ENCODE assay signal across 13 cellular contexts in the genomic region with DNA sequence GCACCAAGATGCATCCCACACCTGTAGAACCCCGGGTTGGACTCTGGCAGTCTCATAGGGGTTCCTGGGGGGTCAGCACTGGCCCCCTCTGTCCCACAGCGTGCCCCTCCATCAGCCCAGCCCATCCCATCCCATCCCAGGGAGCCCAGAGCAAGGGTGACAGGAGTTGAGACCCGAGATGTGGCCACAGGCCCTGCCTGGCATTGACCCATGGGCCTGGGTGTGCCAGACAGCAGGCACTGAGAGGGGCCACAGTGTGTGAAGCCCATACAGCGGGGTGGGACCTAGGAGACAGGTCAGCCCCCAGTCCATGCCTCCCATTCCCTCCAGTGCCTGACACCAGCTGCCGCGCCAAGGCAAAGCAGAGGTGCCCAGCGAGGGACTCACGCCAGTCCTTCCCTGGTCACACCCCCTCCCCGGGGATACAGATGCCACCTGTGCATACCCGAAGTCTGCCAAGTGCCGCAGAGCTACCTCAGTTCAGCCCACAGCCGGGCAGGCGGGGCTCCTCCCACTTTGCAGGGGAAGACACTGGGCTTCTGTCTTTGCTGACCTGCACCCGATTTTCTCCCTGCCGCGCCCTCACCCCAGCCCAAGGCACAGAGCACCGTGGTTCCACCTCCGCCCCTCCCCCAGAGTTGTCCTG. TPM values are rescaled to one million over a fixed set of nuclear protein-coding genes. Genes with fewer than 3 reads are reported as not detected.
DNase-seq lines count a peak whose midpoint lies in the region; ATAC-seq, FAIRE-seq and TF ChIP-seq lines count a peak whose summit lies in the region.
"Had no signal": no experiment of that assay in that cellular context is flagged by ENCODE, and none has a peak within 500 bp of the region (broad histone marks: within the 10 kb centered on the region; RNA-seq: fewer than 3 reads in every experiment).

No MANE protein-coding gene starts in this region.

- POLR2A ChIA-PET in HepG2 (lab: Yijun Ruan, JAX), result no interaction called here

- H3K9me3 ChIP-seq in right lobe of liver (no peaks in the 10 kb centered on the region), HepG2 (ENCODE audit: low read length) (no peaks in the 10 kb centered on the region)

- H3K36me3 ChIP-seq in right lobe of liver, result no peaks in the 10 kb centered on the region
- H3K36me3 ChIP-seq in HepG2 (replicated peaks in 1 of 2; ENCODE audit: control insufficient read depth in 1 of 2, insufficient read depth in 2 of 2, low read length in 2 of 2), result no peaks in the 10 kb centered on the region

- H4K20me1 ChIP-seq in HepG2 (ENCODE audit: insufficient read depth, low read length), result no peaks in the 10 kb centered on the region

- WGBS in right lobe of liver (ENCODE audit: insufficient coverage, low coverage, low lambda C conversion rate, missing lambda C conversion rate), result 40% methylated on average over 3 of the region's 18 CpGs
- WGBS in HepG2 (ENCODE audit: low lambda C conversion rate), result 3% methylated on average over 5 of the region's 18 CpGs

- H3K4me3 ChIP-seq in right lobe of liver (no peak overlapping the region), HepG2 (replicated peaks in 1 of 3; ENCODE audit: insufficient read depth in 1 of 3, low read depth in 2 of 3, low read length in 3 of 3) (no peak overlapping the region), coronary artery (no peak overlapping the region)
- H3K4me3 ChIP-seq: PC-9 had no signal

- ATAC-seq in right lobe of liver (no peak), HepG2 (no peak), GM19351 (IDR thresholded peaks at IDR 0.05; ENCODE audit: unreplicated experiment) (no peak), HG03039 (IDR thresholded peaks at IDR 0.05; ENCODE audit: unreplicated experiment) (no peak), HG03025 (IDR thresholded peaks at IDR 0.05; ENCODE audit: low FRiP score, unreplicated experiment) (no peak)
- ATAC-seq: T-helper 17 cell had no signal

- no peak for TF ChIP-seq RAD21 in HepG2 (CRISPR knock-in tag; IDR thresholded peaks at IDR 0.05)

- peak; percentile 20 to 55 (median 42) for DNase-seq in right lobe of liver
- no peak for DNase-seq in HepG2 (ENCODE audit: low spot score)
- DNase-seq in coronary artery (ENCODE audit: low spot score), result peak; percentile 71
- peak; percentile 81 for DNase-seq in mesenteric fat pad (ENCODE audit: low spot score)
- no peak for DNase-seq in stimulated activated CD4-positive, alpha-beta T cell treated with anti-CD3 and anti-CD28 coated beads, Interleukin-2, amount 100 ng/mL, for 48 hours
- DNase-seq: activated CD4-positive, alpha-beta T cell treated with anti-CD3 and anti-CD28 coated beads, Interleukin-2, amount 50 U/mL, for 1 hour; NCI-H1092; PC-9; T-helper 17 cell had no signal

- TF ChIP-seq EP300 in HepG2 (IDR thresholded peaks at IDR 0.05; ENCODE audit: low read depth in 2 of 2, low read length in 2 of 2) (no peak), HepG2 (CRISPR knock-in tag; IDR thresholded peaks at IDR 0.05; ENCODE audit: borderline replicate concordance) (no peak)

- no TSS peak for BruUV-seq in HepG2 (replicated peaks; lab: Mats Ljungman, UMichigan)

- CTCF ChIA-PET in HepG2 (lab: Yijun Ruan, JAX; ENCODE audit: low intra/inter-chr PET ratio, low total read pairs), result no interaction called here

- no peak for FAIRE-seq in HepG2 (lab: Jason Lieb, UNC)

- in situ Hi-C loops in HepG2 (cut with HindIII; ENCODE audit: extremely low pct_ligation_motif_present, low pct_unique_long_range_greater_than_20kb), result loop anchor here (5.0 kb wide), 1 partner anchor 153 kb away; no protein-coding TSS in a partner anchor

- TF ChIP-seq CTCF in right lobe of liver (IDR thresholded peaks at IDR 0.05) (no peak), HepG2 (CRISPR knock-in tag; IDR thresholded peaks at IDR 0.05) (no peak), coronary artery (IDR thresholded peaks at IDR 0.05) (no peak)

- H3K27ac ChIP-seq in right lobe of liver, result peak overlapping the region in 1 of 3 donors; percentile 8
- no peak overlapping the region for H3K27ac ChIP-seq in HepG2 (ENCODE audit: extremely low read length, insufficient read depth, low read length)
- no peak overlapping the region for H3K27ac ChIP-seq in coronary artery
- H3K27ac ChIP-seq: PC-9 had no signal

- TF ChIP-seq POLR2A in right lobe of liver (IDR thresholded peaks at IDR 0.05) (no peak), HepG2 (IDR thresholded peaks at IDR 0.05; ENCODE audit: insufficient read depth in 1 of 2, low read depth in 2 of 2, low read length in 2 of 2) (no peak)

- no peak overlapping the region for H3K9ac ChIP-seq in HepG2 (ENCODE audit: insufficient read depth, low read depth, low read length)

- H3K4me1 ChIP-seq in right lobe of liver (peaks cover 0 to 6% (median 0%) of the 10 kb centered on the region in 4 donors), HepG2 (ENCODE audit: insufficient read depth, low read length) (peaks cover 59% of the 10 kb centered on the region)

- no peak overlapping the region for H3K4me2 ChIP-seq in HepG2 (ENCODE audit: low read depth, low read length)
- H3K4me2 ChIP-seq: PC-9 had no signal

- H3K27me3 ChIP-seq in right lobe of liver, result no peaks in the 10 kb centered on the region
- H3K27me3 ChIP-seq in HepG2 (ENCODE audit: control insufficient read depth in 1 of 2, insufficient read depth in 2 of 2, low read length in 2 of 2), result peaks cover 12 to 62% of the 10 kb centered on the region in 2 experiments

- intact Hi-C loops in right lobe of liver (cut with DNase I), result loop anchor here in 1 of 2 donors (5.0 kb wide), 1 partner anchor 148 kb away; no protein-coding TSS in a partner anchor
- intact Hi-C loops in HepG2 (cut with micrococcal nuclease; ENCODE audit: unreplicated experiment), result no loop called here

- no peaks in the 10 kb centered on the region for H3K79me2 ChIP-seq in HepG2 (ENCODE audit: insufficient read depth, low read length)

- H2AFZ ChIP-seq in HepG2 (ENCODE audit: low read length), result no peak overlapping the region
- H2AFZ ChIP-seq: PC-9 had no signal

TF ChIP-seq in HepG2, 621 proteins besides CTCF, POLR2A, EP300 and RAD21 (continues in another document):
- TF ChIP-seq SP1 (IDR thresholded peaks at IDR 0.05) (no peak), SP1 (CRISPR knock-in tag; IDR thresholded peaks at IDR 0.05) (no peak), ZNF766 (CRISPR knock-in tag; IDR thresholded peaks at IDR 0.05; ENCODE audit: borderline replicate concordance) (no peak), ZNF660 (CRISPR knock-in tag; IDR thresholded peaks at IDR 0.05; ENCODE audit: borderline replicate concordance, low read depth) (no peak), TCF7 (IDR thresholded peaks at IDR 0.05; ENCODE audit: low read depth) (no peak), PRMT3 (CRISPR knock-in tag; IDR thresholded peaks at IDR 0.05; ENCODE audit: borderline replicate concordance, low read depth) (no peak)

RNA-seq across cellular contexts. Expression of gene CYP46A1, which starts 50.4 kb away (rescaled TPM):
- total RNA-seq in right lobe of liver (1 to 10 TPM in 1 of 6 experiments, under 1 TPM in 4, not detected in 1; 0.06 to 1.6 (median 0.42) TPM), HepG2 (2016; rRNA removed; fragmentation: Illumina TruSeq; extraction: Trizol) (not detected in 2 replicates), mesenteric fat pad (3.1 TPM)
- not detected in 2 replicates for total RNA-seq in HepG2 (2016; cell fraction: cytosol; rRNA removed; fragmentation: Illumina TruSeq; extraction: Trizol; ENCODE audit: low read depth)
- total RNA-seq in HepG2 (2016; cell fraction: insoluble cytoplasmic fraction; rRNA removed; fragmentation: Illumina TruSeq; extraction: Trizol), result not detected in 2 replicates
- total RNA-seq in HepG2 (2016; cell fraction: membrane; rRNA removed; fragmentation: Illumina TruSeq; extraction: Trizol), result not detected in 2 replicates
- not detected in 2 replicates for total RNA-seq in HepG2 (2016; cell fraction: nucleus; rRNA removed; fragmentation: Illumina TruSeq; extraction: Trizol)
- polyA plus RNA-seq in HepG2 (2011; rRNA removed), result not detected in 2 replicates
- polyA plus RNA-seq in HepG2 (2011; cell fraction: cytosol; rRNA removed), result not detected in 2 replicates
- 0.06 and 0.12 TPM in 2 replicates for polyA plus RNA-seq in HepG2 (2011; cell fraction: nucleus; rRNA removed)
- polyA plus RNA-seq in HepG2 (2012), result not detected in 2 replicates
- polyA plus RNA-seq in HepG2 (2016; cell fraction: cytosol; fragmentation: Illumina TruSeq; extraction: Trizol; ENCODE audit: low read depth), result 0.06 TPM in 2 replicates
- polyA plus RNA-seq in HepG2 (2016; cell fraction: insoluble cytoplasmic fraction; fragmentation: Illumina TruSeq; extraction: Trizol; ENCODE audit: low read depth), result not detected in 2 replicates
- not detected in 2 replicates for polyA plus RNA-seq in HepG2 (2016; cell fraction: membrane; fragmentation: Illumina TruSeq; extraction: Trizol; ENCODE audit: low read depth)
- polyA plus RNA-seq in HepG2 (2016; cell fraction: nucleus; fragmentation: Illumina TruSeq; extraction: Trizol; ENCODE audit: insufficient read depth, low read depth), result 0.11 and 0.14 TPM in 2 replicates
- polyA minus RNA-seq in HepG2 (2011; rRNA and poly(A)+ RNA removed; ENCODE audit: low replicate concordance), result 0.02 TPM in 1 of 2 replicates, not detected in the other
- polyA minus RNA-seq in HepG2 (2011; cell fraction: cytosol; rRNA and poly(A)+ RNA removed), result not detected in 2 replicates
- under 0.01 and 0.12 TPM in 2 replicates for polyA minus RNA-seq in HepG2 (2011; cell fraction: nucleus; rRNA and poly(A)+ RNA removed)
- total RNA-seq: activated T-helper 1 cell treated with anti-CD3 and anti-CD28 coated beads, Interleukin-12 subunit alpha, Interleukin-12 subunit beta, Interleukin-2, Interleukin-4 antibody, amounts not matched to agents 30 ng/mL and 10 ng/mL and 1 ng/mL, durations not matched to agents 14 hours and 24 hours and 36 hours; PC-9 had no signal

RNA-seq across cellular contexts. Expression of gene EML1, which starts 58.7 kb away (rescaled TPM):
- total RNA-seq in right lobe of liver (1 to 10 TPM; 3.3 to 6.8 (median 4.5) TPM), HepG2 (2016; rRNA removed; fragmentation: Illumina TruSeq; extraction: Trizol) (1.3 and 1.7 TPM in 2 replicates), mesenteric fat pad (32.5 TPM)
- total RNA-seq in HepG2 (2016; cell fraction: cytosol; rRNA removed; fragmentation: Illumina TruSeq; extraction: Trizol; ENCODE audit: low read depth), result 2.3 and 2.6 TPM in 2 replicates
- total RNA-seq in HepG2 (2016; cell fraction: insoluble cytoplasmic fraction; rRNA removed; fragmentation: Illumina TruSeq; extraction: Trizol), result 1.7 TPM in 2 replicates
- total RNA-seq in HepG2 (2016; cell fraction: membrane; rRNA removed; fragmentation: Illumina TruSeq; extraction: Trizol), result 1.5 and 1.9 TPM in 2 replicates
- total RNA-seq in HepG2 (2016; cell fraction: nucleus; rRNA removed; fragmentation: Illumina TruSeq; extraction: Trizol), result 1.7 and 2.5 TPM in 2 replicates
- polyA plus RNA-seq in HepG2 (2011; rRNA removed), result 0.25 and 0.59 TPM in 2 replicates
- polyA plus RNA-seq in HepG2 (2011; cell fraction: cytosol; rRNA removed), result 0.18 and 0.24 TPM in 2 replicates
- polyA plus RNA-seq in HepG2 (2011; cell fraction: nucleus; rRNA removed), result 0.43 and 0.68 TPM in 2 replicates
- 0.44 and 0.72 TPM in 2 replicates for polyA plus RNA-seq in HepG2 (2012)
- polyA plus RNA-seq in HepG2 (2016; cell fraction: cytosol; fragmentation: Illumina TruSeq; extraction: Trizol; ENCODE audit: low read depth), result 1.4 and 2.2 TPM in 2 replicates
- polyA plus RNA-seq in HepG2 (2016; cell fraction: insoluble cytoplasmic fraction; fragmentation: Illumina TruSeq; extraction: Trizol; ENCODE audit: low read depth), result 1.0 and 1.2 TPM in 2 replicates
- polyA plus RNA-seq in HepG2 (2016; cell fraction: membrane; fragmentation: Illumina TruSeq; extraction: Trizol; ENCODE audit: low read depth), result 1.9 and 2.0 TPM in 2 replicates
- polyA plus RNA-seq in HepG2 (2016; cell fraction: nucleus; fragmentation: Illumina TruSeq; extraction: Trizol; ENCODE audit: insufficient read depth, low read depth), result 1.3 and 1.7 TPM in 2 replicates
- polyA minus RNA-seq in HepG2 (2011; rRNA and poly(A)+ RNA removed; ENCODE audit: low replicate concordance), result 1.0 and 40.3 TPM in 2 replicates
- polyA minus RNA-seq in HepG2 (2011; cell fraction: cytosol; rRNA and poly(A)+ RNA removed), result 0.44 and 0.49 TPM in 2 replicates
- 0.90 and 1.6 TPM in 2 replicates for polyA minus RNA-seq in HepG2 (2011; cell fraction: nucleus; rRNA and poly(A)+ RNA removed)

Comparison
In these comparisons a context has a peak if more than half of its experiments do, and no peak if none do; other contexts are left out.
1. DNase-seq: peak in right lobe of liver (3 of 3), coronary artery (single experiment) and mesenteric fat pad (single experiment); none in HepG2 (single experiment) and stimulated activated CD4-positive, alpha-beta T cell treated with anti-CD3 and anti-CD28 coated beads, Interleukin-2, amount 100 ng/mL, for 48 hours (0 of 2).